ENCODE assay signal across 7 cellular contexts in genomic region chr13:100235311-100235901, GRCh38.
DNase-seq lines count a peak whose midpoint lies in the region; ATAC-seq, FAIRE-seq and TF ChIP-seq lines count a peak whose summit lies in the region.

No MANE protein-coding gene starts in this region.

- no peak overlapping the region for H3K4me2 ChIP-seq in K562 (ENCODE audit: insufficient read depth, low read length)

- H3K4me3 ChIP-seq in K562: no peak overlapping the region

- in situ Hi-C loops in K562 (cut with MboI): loop anchor here (10.0 to 25.0 kb wide), 3 partner anchors 331 to 798 kb away; no protein-coding TSS in a partner anchor

- TF ChIP-seq EP300 in K562 (IDR thresholded peaks at IDR 0.05; ENCODE audit: low read length): no peak

- POLR2A ChIA-PET in K562 (lab: Yijun Ruan, JAX): interaction anchor here (0.9 kb wide), 1 partner anchor 362 kb away, joined by 3 read pairs; no protein-coding TSS in a partner anchor

- no peaks in the 10 kb centered on the region for H3K4me1 ChIP-seq in K562 (replicated peaks in 1 of 2; ENCODE audit: control insufficient read depth in 2 of 2, insufficient read depth in 2 of 2, low read length in 2 of 2)

- peak; percentile 51 to 67 (median 51); a peak in 5 of 6 replicates for TF ChIP-seq CTCF in K562 (IDR thresholded peaks at IDR 0.05 in 2 of 3, conservative IDR thresholded peaks at IDR 0.05 in 1 of 3; ENCODE audit: insufficient read depth in 2 of 3, low read depth in 1 of 3, low read length in 3 of 3)

- TF ChIP-seq RAD21 in K562 (CRISPR knock-in tag; conservative IDR thresholded peaks at IDR 0.05 in 1 of 2, IDR thresholded peaks at IDR 0.05 in 1 of 2): peak; percentile 63 to 76

- BruUV-seq in K562 (replicated peaks; lab: Mats Ljungman, UMichigan): no TSS peak

- H3K27me3 ChIP-seq in K562 (ENCODE audit: control insufficient read depth in 2 of 2, insufficient read depth in 2 of 2, low read length in 2 of 2): no peaks in the 10 kb centered on the region

- no peaks in the 10 kb centered on the region for H4K20me1 ChIP-seq in K562 (replicated peaks; ENCODE audit: control insufficient read depth, insufficient read depth, low read length)

- H3K36me3 ChIP-seq in K562 (ENCODE audit: control insufficient read depth, insufficient read depth, low read length): no peaks in the 10 kb centered on the region

- peak; percentile 20 for DNase-seq in DMS79 (lab: John Stamatoyannopoulos, UW)
- peak; percentile 64 for DNase-seq in HCEC 1CT
- peak; percentile 22 for DNase-seq in NCI-H345 treated with DMSO at 0.1 percent for 48 hours (lab: John Stamatoyannopoulos, UW; ENCODE audit: unreplicated experiment)
- peak; percentile 13 to 44 (median 24) for DNase-seq in K562 (ENCODE audit: extremely low read depth in 1 of 4, low spot score in 3 of 4)
- no peak for DNase-seq in left colon
- DNase-seq in activated naive CD4-positive, alpha-beta T cell treated with Interleukin-2 at 50 U/mL for 16 hours: no peak

- 10% methylated on average over 5 of the region's 5 CpGs for WGBS in K562 (ENCODE audit: insufficient coverage, low coverage, missing lambda C conversion rate)

- ATAC-seq in K562 (no peak), left colon (peak; percentile 32), HG03280 (IDR thresholded peaks at IDR 0.05; ENCODE audit: unreplicated experiment) (no peak)

- H3K9ac ChIP-seq in K562 (ENCODE audit: insufficient read depth in 1 of 2, low read depth in 2 of 2, low read length in 2 of 2): no peak overlapping the region

- H3K27ac ChIP-seq in K562 (ENCODE audit: extremely low read depth, low read depth, low read length): no peak overlapping the region

- H3K79me2 ChIP-seq in K562 (ENCODE audit: control insufficient read depth, insufficient read depth, low read length): no peaks in the 10 kb centered on the region

- CTCF ChIA-PET in K562 (lab: Yijun Ruan, JAX; ENCODE audit: low intra/inter-chr PET ratio): interaction anchor here (0.7 to 2.8 kb wide), 5 partner anchors 317 to 798 kb away, joined by 3 to 30 read pairs (median 3); no protein-coding TSS in a partner anchor

- intact Hi-C loops in K562 (cut with micrococcal nuclease): loop anchor here (1.0 to 10.0 kb wide), 6 partner anchors 191 to 579 kb away; partner anchors contain the start of gene ZIC2
- intact Hi-C loops in left colon (cut with DNase I, micrococcal nuclease): loop anchor here in 1 of 2 donors (10.0 kb wide), 1 partner anchor 341 kb away; no protein-coding TSS in a partner anchor

- FAIRE-seq in K562 (lab: Jason Lieb, UNC): no peak

- no peaks in the 10 kb centered on the region for H3K9me3 ChIP-seq in K562 (replicated peaks; ENCODE audit: control insufficient read depth, insufficient read depth, low read depth, low read length)

- TF ChIP-seq POLR2A in K562 (conservative IDR thresholded peaks at IDR 0.05): no peak

- H3K9me1 ChIP-seq in K562 (ENCODE audit: control insufficient read depth, insufficient read depth, low read length): peaks cover 3% of the 10 kb centered on the region

- H2AFZ ChIP-seq in K562 (ENCODE audit: low read depth, low read length): no peak overlapping the region

TF ChIP-seq in K562, 482 proteins besides CTCF, POLR2A, EP300 and RAD21 (continues in another document):
- TF ChIP-seq RAD51 (IDR thresholded peaks at IDR 0.05; ENCODE audit: borderline replicate concordance, low read depth) (no peak), MBD2 (IDR thresholded peaks at IDR 0.05; ENCODE audit: borderline replicate concordance, low read depth) (no peak), POLR2AphosphoS5 (IDR thresholded peaks at IDR 0.05; ENCODE audit: control insufficient read depth, insufficient read depth, low read depth, low read length) (no peak), L3MBTL2 (IDR thresholded peaks at IDR 0.05) (no peak), DEAF1 (CRISPR knock-in tag; IDR thresholded peaks at IDR 0.05) (peak; percentile 41; the same call in 1 of the 2 replicates), CC2D1A (IDR thresholded peaks at IDR 0.05) (0 out of 2 replicates have a peak, but pooled peaks have one; percentile 28), CREM (IDR thresholded peaks at IDR 0.05; ENCODE audit: low read depth) (no peak), ARID4B (CRISPR knock-in tag; IDR thresholded peaks at IDR 0.05) (no peak), ZKSCAN1 (IDR thresholded peaks at IDR 0.05; ENCODE audit: low read depth, low read length) (no peak), ZFPM2 (CRISPR knock-in tag; IDR thresholded peaks at IDR 0.05) (no peak), ZNF431 (CRISPR knock-in tag; IDR thresholded peaks at IDR 0.05) (no peak), SP2 (IDR thresholded peaks at IDR 0.05; ENCODE audit: extremely low read depth, low read depth, low read length, poor library complexity, severe bottlenecking) (no peak), ZNF140 (CRISPR knock-in tag; IDR thresholded peaks at IDR 0.05) (no peak), SMC3 (conservative IDR thresholded peaks at IDR 0.05; ENCODE audit: insufficient read depth, low read depth, low read length) (peak; percentile 53; the same call in 1 of the 2 replicates), THRAP3 (IDR thresholded peaks at IDR 0.05; ENCODE audit: borderline replicate concordance) (no peak)
- TF ChIP-seq, protein P1, sequence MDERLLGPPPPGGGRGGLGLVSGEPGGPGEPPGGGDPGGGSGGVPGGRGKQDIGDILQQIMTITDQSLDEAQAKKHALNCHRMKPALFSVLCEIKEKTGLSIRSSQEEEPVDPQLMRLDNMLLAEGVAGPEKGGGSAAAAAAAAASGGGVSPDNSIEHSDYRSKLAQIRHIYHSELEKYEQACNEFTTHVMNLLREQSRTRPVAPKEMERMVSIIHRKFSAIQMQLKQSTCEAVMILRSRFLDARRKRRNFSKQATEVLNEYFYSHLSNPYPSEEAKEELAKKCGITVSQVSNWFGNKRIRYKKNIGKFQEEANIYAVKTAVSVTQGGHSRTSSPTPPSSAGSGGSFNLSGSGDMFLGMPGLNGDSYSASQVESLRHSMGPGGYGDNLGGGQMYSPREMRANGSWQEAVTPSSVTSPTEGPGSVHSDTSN (CRISPR knock-in tag; IDR thresholded peaks at IDR 0.05; ENCODE audit: low read depth): no peak
- TF ChIP-seq, protein P1 (tag; conservative IDR thresholded peaks at IDR 0.05; ENCODE audit: low read depth): 0 out of 2 replicates have a peak, but pooled peaks have one; percentile 17
- TF ChIP-seq, protein P2, sequence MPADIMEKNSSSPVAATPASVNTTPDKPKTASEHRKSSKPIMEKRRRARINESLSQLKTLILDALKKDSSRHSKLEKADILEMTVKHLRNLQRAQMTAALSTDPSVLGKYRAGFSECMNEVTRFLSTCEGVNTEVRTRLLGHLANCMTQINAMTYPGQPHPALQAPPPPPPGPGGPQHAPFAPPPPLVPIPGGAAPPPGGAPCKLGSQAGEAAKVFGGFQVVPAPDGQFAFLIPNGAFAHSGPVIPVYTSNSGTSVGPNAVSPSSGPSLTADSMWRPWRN (IDR thresholded peaks at IDR 0.05; ENCODE audit: low read depth): no peak

Comparison
In these comparisons a context has a peak if more than half of its experiments do, and no peak if none do; other contexts are left out.
1. DNase-seq: peak in DMS79 (single experiment), HCEC 1CT (single experiment), NCI-H345 treated with DMSO at 0.1 percent for 48 hours (single experiment) and K562 (4 of 4); none in left colon (0 of 2) and activated naive CD4-positive, alpha-beta T cell treated with Interleukin-2 at 50 U/mL for 16 hours (single experiment).